Comparison of ENCODE assay signal across 18 cellular contexts in the genomic region with DNA sequence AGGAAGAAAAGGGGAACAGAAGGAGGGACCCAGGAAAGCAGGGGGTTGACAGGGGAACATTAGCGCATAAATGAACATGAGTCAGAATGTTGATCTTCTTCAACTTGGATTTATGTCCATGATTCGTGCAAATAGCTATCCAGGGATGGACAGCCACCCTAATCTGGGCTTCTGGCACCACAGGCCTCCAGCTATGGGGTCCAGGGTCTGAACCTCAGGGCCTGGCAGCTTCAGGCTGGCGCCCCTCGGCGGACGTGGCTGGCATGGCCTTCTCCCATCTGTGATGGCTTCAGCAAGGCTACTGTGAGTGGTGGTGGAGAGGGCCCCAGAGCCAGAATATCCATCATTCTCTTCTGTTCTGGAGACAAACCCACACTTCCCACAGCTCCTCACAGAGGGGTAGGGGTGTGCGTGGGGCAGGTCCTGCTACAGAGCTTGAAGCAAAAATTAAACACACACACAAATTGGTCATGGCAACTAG. TPM values are rescaled to one million over a fixed set of nuclear protein-coding genes. Genes with fewer than 3 reads are reported as not detected.
DNase-seq lines count a peak whose midpoint lies in the region; ATAC-seq and TF ChIP-seq lines count a peak whose summit lies in the region.
"Had no signal": no experiment of that assay in that cellular context is flagged by ENCODE, and none has a peak within 500 bp of the region (broad histone marks: within the 10 kb centered on the region; RNA-seq: fewer than 3 reads in every experiment).

No MANE protein-coding gene starts in this region.

- H3K4me3 ChIP-seq in breast epithelium = no peak overlapping the region
- H3K4me3 ChIP-seq in spleen = no peak overlapping the region

- peak overlapping the region; percentile 45 to 64 for H3K27ac ChIP-seq in breast epithelium
- H3K27ac ChIP-seq in spleen = peak overlapping the region in 7 of 8 donors; percentile 43 to 89 (median 85)
- H3K27ac ChIP-seq: KMS-11 had no signal

- ATAC-seq in left lobe of liver = peak; percentile 5
- no peak for ATAC-seq in GM18498 (IDR thresholded peaks at IDR 0.05; ENCODE audit: unreplicated experiment)
- no peak for ATAC-seq in HG03354 (IDR thresholded peaks at IDR 0.05; ENCODE audit: poor library complexity, severe bottlenecking, unreplicated experiment)
- ATAC-seq: natural killer cell; SK-N-SH treated with all-trans-retinoic acid at 6 μM for 48 hours; stimulated activated memory B cell treated with anti-CD40 and anti-IgM and Interleukin-4, amounts not matched to agents 10 μg/mL and 1 μg/mL and 100 μg/mL, for 72 hours had no signal

- no peak for TF ChIP-seq POLR2A in breast epithelium (IDR thresholded peaks at IDR 0.05)
- TF ChIP-seq POLR2A in spleen (IDR thresholded peaks at IDR 0.05) = no peak

- no peaks in the 10 kb centered on the region for H3K9me3 ChIP-seq in breast epithelium
- H3K9me3 ChIP-seq in spleen = no peaks in the 10 kb centered on the region

- H3K27me3 ChIP-seq in breast epithelium = no peaks in the 10 kb centered on the region
- H3K27me3 ChIP-seq in spleen (replicated peaks in 1 of 7) = no peaks in the 10 kb centered on the region

- TF ChIP-seq CTCF in AG09319 (IDR thresholded peaks at IDR 0.05; ENCODE audit: low read depth, low read length) (peak; percentile 0; the same call in 1 of the 2 replicates), breast epithelium (IDR thresholded peaks at IDR 0.05) (no peak), spleen (IDR thresholded peaks at IDR 0.05 in 8 of 11, conservative IDR thresholded peaks at IDR 0.05 in 3 of 11) (no peak)

- H3K36me3 ChIP-seq in breast epithelium = peaks cover 7% of the 10 kb centered on the region
- peaks cover 0 to 100% (median 87%) of the 10 kb centered on the region in 6 donors for H3K36me3 ChIP-seq in spleen

- WGBS in spleen, 5 donors = 81 to 94% (median 93%) methylated on average over 3 to 7 of the region's 7 CpGs

- no peaks in the 10 kb centered on the region for H3K4me1 ChIP-seq in breast epithelium
- peaks cover 2 to 58% (median 30%) of the 10 kb centered on the region in 6 donors for H3K4me1 ChIP-seq in spleen

- DNase-seq in AG09319 (ENCODE audit: extremely low read depth, low read depth) = no peak
- DNase-seq in breast epithelium (ENCODE audit: low spot score in 2 of 2) = no peak
- no peak for DNase-seq in left lobe of liver (ENCODE audit: low spot score)
- DNase-seq in spleen = no peak
- no peak for DNase-seq in foreskin melanocyte
- DNase-seq in globus pallidus (ENCODE audit: low spot score) = no peak
- DNase-seq: activated CD4-positive, alpha-beta T cell treated with anti-CD3 and anti-CD28 coated beads, Interleukin-2, amount 50 U/mL, for 4 hours; amniotic stem cell; cortex of kidney; natural killer cell; NCI-H1105; NCI-H226 had no signal

- intact Hi-C loops in breast epithelium (cut with DNase I; ENCODE audit: low total_unique reads) (no loop called here), spleen (cut with DNase I; ENCODE audit: low total_unique reads) (no loop called here)

RNA-seq across cellular contexts. Expression of a gene that starts 9.5 kb away (rescaled TPM):
- 1,000 to 10,000 TPM; 1,215 to 5,290 (median 2,830) TPM for total RNA-seq in breast epithelium
- 199 TPM for total RNA-seq in left lobe of liver
- 100 to 1,000 TPM in 6 of 7 donors, 10 to 100 TPM in 1; 78.7 to 886 (median 416) TPM for total RNA-seq in spleen
- 100 to 1,000 TPM; 158 to 261 (median 256) TPM for polyA plus RNA-seq in spleen
- total RNA-seq: activated T-helper 1 cell treated with anti-CD3 and anti-CD28 coated beads, Interleukin-12 subunit alpha, Interleukin-12 subunit beta, Interleukin-2, Interleukin-4 antibody, amounts not matched to agents 30 ng/mL and 10 ng/mL and 1 ng/mL, durations not matched to agents 14 hours and 24 hours and 36 hours had no signal

RNA-seq across cellular contexts. Expression of a gene that starts 50.9 kb away (rescaled TPM):
- total RNA-seq in breast epithelium = 100 to 1,000 TPM in 1 of 3 donors, 10 to 100 TPM in 2; 65.3 to 221 (median 91.8) TPM
- 74.5 TPM for total RNA-seq in left lobe of liver
- total RNA-seq in spleen = 100 to 1,000 TPM; 179 to 260 (median 218) TPM
- polyA plus RNA-seq in spleen = 100 to 1,000 TPM in 1 of 3 donors, 10 to 100 TPM in 2; 67.7 to 149 (median 95.9) TPM
